ENCODE assay signal across 26 cellular contexts in genomic region chr5:138743506-138743905, GRCh38. TPM values are rescaled to one million over a fixed set of nuclear protein-coding genes. Genes with fewer than 3 reads are reported as not detected.
DNase-seq lines count a peak whose midpoint lies in the region; ATAC-seq, FAIRE-seq and TF ChIP-seq lines count a peak whose summit lies in the region.
"Had no signal": no experiment of that assay in that cellular context is flagged by ENCODE, and none has a peak within 500 bp of the region (broad histone marks: within the 10 kb centered on the region; RNA-seq: fewer than 3 reads in every experiment).

No MANE protein-coding gene starts in this region.

- POLR2A ChIA-PET in A549 (lab: Yijun Ruan, JAX), result no interaction called here
- POLR2A ChIA-PET in OCI-LY7 (lab: Charles Lee), result no interaction called here

- no peaks in the 10 kb centered on the region for H3K27me3 ChIP-seq in aorta (ENCODE audit: control insufficient read depth in 1 of 2, insufficient read depth in 2 of 2, low read length in 1 of 2)
- H3K27me3 ChIP-seq: cardiac muscle cell, sigmoid colon, stomach, tibial nerve had no signal

- peak overlapping the region; percentile 31; the same call in 1 of the 2 replicates for H2AFZ ChIP-seq in OCI-LY7 (ENCODE audit: low read length)

- no peak for DNase-seq in A549 (ENCODE audit: low read depth in 1 of 2, low spot score in 1 of 2)
- peak; percentile 22 for DNase-seq in G401 (ENCODE audit: low spot score)
- DNase-seq in OCI-LY7 (ENCODE audit: low spot score), result no peak
- no peak for DNase-seq in epithelial cell of proximal tubule (ENCODE audit: low read depth)
- no peak for DNase-seq in aorta
- DNase-seq in NCI-H2081 treated with DMSO at 0.1 percent for 48 hours (lab: John Stamatoyannopoulos, UW), result no peak
- DNase-seq in NCI-H524 treated with DMSO at 0.1 percent for 48 hours (lab: John Stamatoyannopoulos, UW), result no peak
- DNase-seq: activated CD4-positive, alpha-beta T cell treated with anti-CD3 and anti-CD28 coated beads for 48 hours; activated naive CD4-positive, alpha-beta T cell treated with Interleukin-2 at 50 U/mL for 16 hours; activated T-cell treated with anti-CD3 and anti-CD28 coated beads, Interleukin-2, amount 50 U/mL, for 4 hours; AML-193; amygdala; CD8-positive, alpha-beta T cell; GF-D8; Kasumi-1; kidney glomerular epithelial cell; NCI-H510A treated with DMSO at 0.1 percent for 48 hours; nephron progenitor cell; sigmoid colon; SK-N-SH; stomach; T-helper 17 cell had no signal

- intact Hi-C loops in OCI-LY7 (cut with micrococcal nuclease; ENCODE audit: unreplicated experiment) (no loop called here), aorta (cut with DNase I) (no loop called here)

- no peak for TF ChIP-seq RAD21 in A549 (conservative IDR thresholded peaks at IDR 0.05 in 1 of 2, IDR thresholded peaks at IDR 0.05 in 1 of 2)

- in situ Hi-C loops in G401 (cut with HindIII; ENCODE audit: low sequenced_read_pairs), result no loop called here

- no peaks in the 10 kb centered on the region for H3K36me3 ChIP-seq in OCI-LY7 (ENCODE audit: insufficient read depth, low read length)
- no peaks in the 10 kb centered on the region for H3K36me3 ChIP-seq in aorta (ENCODE audit: control insufficient read depth in 1 of 2, insufficient read depth in 2 of 2, low read length in 1 of 2)
- H3K36me3 ChIP-seq: cardiac muscle cell, sigmoid colon, stomach, tibial nerve had no signal

- FAIRE-seq in A549 (lab: Jason Lieb, UNC), result no peak
- FAIRE-seq: HTR-8/SVneo had no signal

- CTCF ChIA-PET in A549 (lab: Yijun Ruan, JAX), result no interaction called here
- CTCF ChIA-PET in OCI-LY7 (lab: Charles Lee; ENCODE audit: unreplicated experiment), result no interaction called here

- no peaks in the 10 kb centered on the region for H4K20me1 ChIP-seq in OCI-LY7 (ENCODE audit: insufficient read depth, low read length)

- WGBS in A549 (ENCODE audit: missing lambda C conversion rate), result 77% methylated on average over 4 of the region's 4 CpGs
- WGBS in aorta, 2 donors, result 84 to 85% methylated on average over 4 of the region's 4 CpGs

- H3K4me3 ChIP-seq in A549 (no peak overlapping the region), OCI-LY7 (ENCODE audit: low read depth, low read length, poor library complexity, severe bottlenecking) (no peak overlapping the region), epithelial cell of proximal tubule (ENCODE audit: low read depth, low read length) (no peak overlapping the region), aorta (ENCODE audit: low read length in 2 of 2) (no peak overlapping the region)
- H3K4me3 ChIP-seq: cardiac muscle cell, lung, sigmoid colon, stomach, tibial nerve had no signal

- TF ChIP-seq EP300 in A549 (IDR thresholded peaks at IDR 0.05), result no peak

- no peak overlapping the region for H3K27ac ChIP-seq in A549
- H3K27ac ChIP-seq in OCI-LY7 (ENCODE audit: low read depth, low read length, poor library complexity, severe bottlenecking), result no peak overlapping the region
- no peak overlapping the region for H3K27ac ChIP-seq in aorta (ENCODE audit: low read depth in 1 of 2, low read length in 2 of 2)
- H3K27ac ChIP-seq: cardiac muscle cell, sigmoid colon, stomach, tibial nerve had no signal

- no peaks in the 10 kb centered on the region for H3K79me2 ChIP-seq in OCI-LY7 (ENCODE audit: insufficient read depth, low read depth, low read length)

- H3K9me3 ChIP-seq in A549, result no peaks in the 10 kb centered on the region
- no peaks in the 10 kb centered on the region for H3K9me3 ChIP-seq in OCI-LY7 (ENCODE audit: low read length)
- H3K9me3 ChIP-seq in aorta (ENCODE audit: control insufficient read depth, low read length), result no peaks in the 10 kb centered on the region
- H3K9me3 ChIP-seq: sigmoid colon, SK-N-SH, stomach, tibial nerve had no signal

- peak; percentile 56 to 58; a peak in 4 of 6 replicates for ATAC-seq in A549
- ATAC-seq in aorta (ENCODE audit: low FRiP score), result no peak
- ATAC-seq: activated T-cell treated with anti-CD3 and anti-CD28 coated beads, Interleukin-2, amount 50 U/mL, for 4 hours; CD8-positive, alpha-beta T cell; T-helper 17 cell had no signal

- no peaks in the 10 kb centered on the region for H3K9me2 ChIP-seq in OCI-LY7 (ENCODE audit: insufficient read depth, low read length)
- H3K9me2 ChIP-seq: SK-N-SH had no signal

- H3K4me2 ChIP-seq in A549 (no peak overlapping the region), OCI-LY7 (ENCODE audit: low read length) (no peak overlapping the region)
- H3K4me2 ChIP-seq: SK-N-SH had no signal

- H3K4me1 ChIP-seq in A549, result peaks cover 4% of the 10 kb centered on the region
- peaks cover 13% of the 10 kb centered on the region for H3K4me1 ChIP-seq in OCI-LY7 (ENCODE audit: insufficient read depth, low read length, poor library complexity, severe bottlenecking)
- H3K4me1 ChIP-seq in aorta (ENCODE audit: control insufficient read depth in 1 of 2, insufficient read depth in 2 of 2, low read length in 2 of 2), result no peaks in the 10 kb centered on the region
- H3K4me1 ChIP-seq: sigmoid colon, tibial nerve had no signal

- no TSS peak for BruUV-seq in OCI-LY7 (replicated peaks; lab: Mats Ljungman, UMichigan)

- no peak for TF ChIP-seq CTCF in A549 (IDR thresholded peaks at IDR 0.05)
- no peak for TF ChIP-seq CTCF in OCI-LY7 (conservative IDR thresholded peaks at IDR 0.05; ENCODE audit: low read length)
- TF ChIP-seq CTCF in epithelial cell of proximal tubule (conservative IDR thresholded peaks at IDR 0.05; ENCODE audit: low read depth, low read length), result peak; percentile 15

- TF ChIP-seq POLR2A in A549 (IDR thresholded peaks at IDR 0.05; ENCODE audit: low read length), result no peak

TF ChIP-seq in A549, 52 proteins besides CTCF, POLR2A, EP300 and RAD21:
- TF ChIP-seq FOXS1 (CRISPR knock-in tag; IDR thresholded peaks at IDR 0.05) (no peak), CHD2 (IDR thresholded peaks at IDR 0.05; ENCODE audit: low read length, partially characterized antibody) (no peak), HEYL (CRISPR knock-in tag; IDR thresholded peaks at IDR 0.05) (no peak), ZC3H11A (IDR thresholded peaks at IDR 0.05) (no peak), NR3C1 (IDR thresholded peaks at IDR 0.05) (no peak), CHD4 (IDR thresholded peaks at IDR 0.05; ENCODE audit: borderline replicate concordance) (no peak), HOXB13 (CRISPR knock-in tag; IDR thresholded peaks at IDR 0.05; ENCODE audit: low read depth) (no peak), USF2 (IDR thresholded peaks at IDR 0.05) (no peak), SREBF2 (IDR thresholded peaks at IDR 0.05) (no peak), MYC (IDR thresholded peaks at IDR 0.05; ENCODE audit: borderline replicate concordance, low read length) (no peak), JUNB (IDR thresholded peaks at IDR 0.05) (no peak), RNF2 (IDR thresholded peaks at IDR 0.05; ENCODE audit: borderline replicate concordance, low read depth) (no peak), ZFP36 (IDR thresholded peaks at IDR 0.05; ENCODE audit: borderline replicate concordance, partially characterized antibody) (no peak), TP53 (CRISPR knock-in tag; IDR thresholded peaks at IDR 0.05) (no peak)

RNA-seq across cellular contexts. Expression of gene CTNNA1, which starts 9.7 kb away (rescaled TPM):
- polyA plus RNA-seq in A549 (2011; rRNA removed), result 154 and 190 TPM in 2 replicates
- polyA plus RNA-seq in A549 (2012; cell fraction: cytosol; rRNA removed), result 117 and 119 TPM in 2 replicates
- polyA plus RNA-seq in A549 (2012; cell fraction: nucleus; rRNA removed), result 189 and 219 TPM in 2 replicates
- polyA plus RNA-seq in A549 (2017; fragmentation: RNase III; extraction: RNeasy Plus Mini Kit Qiagen cat#74134 plus additional on column Dnase treatment), result 184 to 194 TPM (median 191 TPM) in 3 replicates
- polyA minus RNA-seq in A549 (2011; rRNA and poly(A)+ RNA removed), result 244 and 246 TPM in 2 replicates
- total RNA-seq in G401 (2014; rRNA removed; shearing (Covaris generic)), result 186 and 229 TPM in 2 replicates
- 42.7 and 45.0 TPM in 2 replicates for total RNA-seq in OCI-LY7 (2014; rRNA removed; shearing (Covaris generic))
- 39.0 and 40.4 TPM in 2 replicates for total RNA-seq in OCI-LY7 (2022)
- total RNA-seq in epithelial cell of proximal tubule, result 331 and 392 TPM in 2 replicates
- 100 to 1,000 TPM; 425 to 446 TPM for total RNA-seq in aorta
- polyA plus RNA-seq in aorta, result 100 to 1,000 TPM; 107 to 131 TPM
